ENCODE assay signal across 6 cellular contexts in the genomic region with DNA sequence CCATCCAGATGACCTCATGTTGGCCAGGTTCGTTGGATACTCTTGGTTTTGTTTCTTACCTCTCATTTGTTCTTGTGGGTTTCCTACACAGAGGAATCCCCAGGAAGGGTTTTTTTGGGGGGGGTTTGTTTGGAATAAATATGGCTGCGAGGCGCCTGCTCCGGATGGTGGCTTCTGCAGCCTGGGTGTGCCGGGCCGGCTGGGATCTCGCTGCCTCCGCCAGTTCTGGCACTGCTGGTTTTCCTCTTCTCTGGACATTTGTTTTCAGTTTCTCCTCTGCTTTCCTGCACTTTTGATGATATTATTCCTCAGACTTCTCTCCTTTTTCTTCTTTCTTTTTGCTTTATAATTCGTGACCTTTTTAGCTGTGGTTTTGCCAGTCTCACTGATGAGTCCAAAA.
"Had no signal": no experiment of that assay in that cellular context is flagged by ENCODE, and none has a peak within 500 bp of the region (broad histone marks: within the 10 kb centered on the region; RNA-seq: fewer than 3 reads in every experiment).

No MANE protein-coding gene starts in this region.

- ATAC-seq: GM23338, HepG2 had no signal

- DNase-seq: H9, HCEC 1CT had no signal

- H3K9me3 Mint-ChIP-seq: GM23338, H9, IgD-negative memory B cell had no signal

- H3K36me3 Mint-ChIP-seq: IgD-negative memory B cell had no signal

- H3K27ac Mint-ChIP-seq: GM23338, H9, IgD-negative memory B cell had no signal

- H3K4me3 ChIP-seq: GM23338 had no signal

- H3K4me2 ChIP-seq: GM23338 had no signal

- H3K4me1 Mint-ChIP-seq: GM23338, H9, IgD-negative memory B cell had no signal

- H2AFZ ChIP-seq: GM23338 had no signal

- H3K27me3 Mint-ChIP-seq: IgD-negative memory B cell had no signal

- H3K4me3 Mint-ChIP-seq: GM23338, H9, IgD-negative memory B cell had no signal

- H3K27ac ChIP-seq: HL-60 had no signal
